11 cellular contexts compared by ENCODE assay signal in genomic region chr17:50954641-50955121, GRCh38.
DNase-seq lines count a peak whose midpoint lies in the region; ATAC-seq and TF ChIP-seq lines count a peak whose summit lies in the region.
"Had no signal": no experiment of that assay in that cellular context is flagged by ENCODE, and none has a peak within 500 bp of the region (broad histone marks: within the 10 kb centered on the region; RNA-seq: fewer than 3 reads in every experiment).

No MANE protein-coding gene starts in this region.

- H3K27ac ChIP-seq in tibial artery, result peak overlapping the region; percentile 59 to 96

- TF ChIP-seq CTCF in MCF 10A (IDR thresholded peaks at IDR 0.05; ENCODE audit: unreplicated experiment), result no peak
- no peak for TF ChIP-seq CTCF in mesothelial cell of epicardium (IDR thresholded peaks at IDR 0.05; ENCODE audit: unreplicated experiment)
- no peak for TF ChIP-seq CTCF in tibial artery (IDR thresholded peaks at IDR 0.05)

- H3K4me3 Mint-ChIP-seq in activated CD8-positive, alpha-beta memory T cell treated with anti-CD3 and anti-CD28 coated beads, Interleukin-2, amount 10 ng/mL, durations not matched to agents 7 days and 5 days, result no peak overlapping the region
- H3K4me3 Mint-ChIP-seq in MCF 10A (ENCODE audit: unreplicated experiment), result peak overlapping the region; percentile 61
- peak overlapping the region; percentile 26 for H3K4me3 Mint-ChIP-seq in mesothelial cell of epicardium
- H3K4me3 Mint-ChIP-seq: B cell had no signal

- BruUV-seq in MCF 10A (replicated peaks; lab: Mats Ljungman, UMichigan), result TSS peak; percentile 49

- no peaks in the 10 kb centered on the region for H3K9me3 Mint-ChIP-seq in activated CD8-positive, alpha-beta memory T cell treated with anti-CD3 and anti-CD28 coated beads, Interleukin-2, amount 10 ng/mL, durations not matched to agents 7 days and 5 days (ENCODE audit: low read depth)
- H3K9me3 Mint-ChIP-seq in MCF 10A (ENCODE audit: unreplicated experiment) (no peaks in the 10 kb centered on the region), mesothelial cell of epicardium (no peaks in the 10 kb centered on the region)

- H3K4me1 Mint-ChIP-seq in activated CD8-positive, alpha-beta memory T cell treated with anti-CD3 and anti-CD28 coated beads, Interleukin-2, amount 10 ng/mL, durations not matched to agents 7 days and 5 days, result peaks cover 22% of the 10 kb centered on the region
- H3K4me1 Mint-ChIP-seq in MCF 10A (ENCODE audit: insufficient read depth, unreplicated experiment) (peaks cover 49% of the 10 kb centered on the region), mesothelial cell of epicardium (peaks cover 54% of the 10 kb centered on the region)

- peak; percentile 25 for DNase-seq in activated CD8-positive, alpha-beta memory T cell treated with anti-CD3 and anti-CD28 coated beads, Interleukin-2, amount 10 ng/mL, durations not matched to agents 7 days and 5 days
- DNase-seq in activated CD8-positive, alpha-beta memory T cell treated with anti-CD3 and anti-CD28 coated beads, Interleukin-2, amount 50 U/mL, for 48 hours, result no peak
- DNase-seq in MCF 10A (ENCODE audit: unreplicated experiment), result no peak
- DNase-seq in mesothelial cell of epicardium (ENCODE audit: low spot score in 2 of 2, unreplicated experiment in 2 of 2), result no peak
- DNase-seq in tibial artery, result no peak
- DNase-seq in NCI-H1694 (lab: John Stamatoyannopoulos, UW), result no peak
- no peak for DNase-seq in NCI-H446 treated with DMSO at 0.1 percent for 48 hours (lab: John Stamatoyannopoulos, UW)
- DNase-seq in activated CD4-positive, CD25-positive, alpha-beta regulatory T cell (lab: John Stamatoyannopoulos, UW), result no peak
- DNase-seq: T1000 had no signal

- intact Hi-C loops in MCF 10A (cut with micrococcal nuclease) (loop anchor here (5.0 to 10.0 kb wide), 2 partner anchors 198 to 410 kb away; partner anchors contain the start of genes NME1 and SPATA20), tibial artery (cut with DNase I; ENCODE audit: low total_unique reads) (loop anchor here (5.0 to 10.0 kb wide), 2 partner anchors 102 to 170 kb away; no protein-coding TSS in a partner anchor)

- no peak overlapping the region for H3K4me3 ChIP-seq in tibial artery
- H3K4me3 ChIP-seq: pancreas had no signal

- H3K9me3 ChIP-seq in tibial artery, result no peaks in the 10 kb centered on the region
- H3K9me3 ChIP-seq: pancreas had no signal

- H3K27ac Mint-ChIP-seq in activated CD8-positive, alpha-beta memory T cell treated with anti-CD3 and anti-CD28 coated beads, Interleukin-2, amount 10 ng/mL, durations not matched to agents 7 days and 5 days, result no peak overlapping the region
- H3K27ac Mint-ChIP-seq in MCF 10A (ENCODE audit: low read depth, unreplicated experiment), result peak overlapping the region; percentile 89
- H3K27ac Mint-ChIP-seq in mesothelial cell of epicardium, result peak overlapping the region; percentile 89
- H3K27ac Mint-ChIP-seq: B cell had no signal

- peaks cover 0 to 1% (median 0%) of the 10 kb centered on the region in 3 donors for H3K36me3 ChIP-seq in tibial artery
- H3K36me3 ChIP-seq: pancreas had no signal

- CTCF ChIA-PET in activated CD8-positive, alpha-beta memory T cell treated with anti-CD3 and anti-CD28 coated beads, Interleukin-2, amount 10 ng/mL, durations not matched to agents 7 days and 5 days (lab: Charles Lee), result interaction anchor here (1.0 to 15.2 kb wide), 6 partner anchors 9 to 172 kb away, joined by 4 to 319 read pairs (median 8); no protein-coding TSS in a partner anchor
- CTCF ChIA-PET in MCF 10A (lab: Yijun Ruan, JAX), result interaction anchor here (0.6 to 12.2 kb wide), 20 partner anchors 9 to 230 kb away, joined by 3 to 429 read pairs (median 5); partner anchors contain the start of genes NME1 and TOB1

- POLR2A ChIA-PET in MCF 10A (lab: Yijun Ruan, JAX), result interaction anchor here (0.5 to 12.7 kb wide), 16 partner anchors 11 to 412 kb away, joined by 3 to 473 read pairs (median 4); partner anchors contain the start of genes SPAG9, TOB1 and UTP18

- H3K4me1 ChIP-seq in tibial artery, result peaks cover 9 to 68% (median 45%) of the 10 kb centered on the region in 4 donors

- no peaks in the 10 kb centered on the region for H3K36me3 Mint-ChIP-seq in activated CD8-positive, alpha-beta memory T cell treated with anti-CD3 and anti-CD28 coated beads, Interleukin-2, amount 10 ng/mL, durations not matched to agents 7 days and 5 days
- peaks cover 12% of the 10 kb centered on the region for H3K36me3 Mint-ChIP-seq in MCF 10A (ENCODE audit: insufficient read depth, unreplicated experiment)
- no peaks in the 10 kb centered on the region for H3K36me3 Mint-ChIP-seq in mesothelial cell of epicardium

- ATAC-seq in activated CD8-positive, alpha-beta memory T cell treated with anti-CD3 and anti-CD28 coated beads, Interleukin-2, amount 10 ng/mL, durations not matched to agents 7 days and 5 days, result no peak

- no peaks in the 10 kb centered on the region for H3K27me3 ChIP-seq in tibial artery
- H3K27me3 ChIP-seq: pancreas had no signal

- H3K27me3 Mint-ChIP-seq in activated CD8-positive, alpha-beta memory T cell treated with anti-CD3 and anti-CD28 coated beads, Interleukin-2, amount 10 ng/mL, durations not matched to agents 7 days and 5 days, result peaks cover 6% of the 10 kb centered on the region
- H3K27me3 Mint-ChIP-seq in MCF 10A (ENCODE audit: insufficient read depth, unreplicated experiment) (no peaks in the 10 kb centered on the region), mesothelial cell of epicardium (ENCODE audit: low read depth) (no peaks in the 10 kb centered on the region)
